Comparison of ENCODE assay signal across 1 cellular context in the genomic region with DNA sequence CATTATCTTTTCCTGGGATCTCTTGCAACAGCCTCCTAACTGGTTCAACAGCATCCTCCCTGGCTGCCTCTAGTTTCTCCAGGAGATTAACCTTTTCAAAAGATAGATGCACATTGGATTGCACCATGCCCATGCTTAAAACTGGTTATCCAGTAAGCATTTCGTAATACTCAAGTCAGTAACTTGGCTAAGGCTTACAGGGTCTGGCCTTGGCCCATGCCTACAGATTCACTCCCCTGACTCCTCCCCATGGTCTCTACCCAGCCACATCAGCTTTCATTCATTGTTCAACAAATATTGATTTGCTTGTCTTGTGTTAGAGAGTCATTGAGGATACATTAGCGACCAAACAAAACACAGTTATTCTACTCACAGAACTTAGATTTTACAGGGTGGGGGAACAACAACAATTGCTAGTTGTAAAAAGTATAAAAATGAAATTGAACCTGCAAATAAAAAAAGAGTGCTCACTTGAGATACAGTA.
TF ChIP-seq lines count a peak whose summit lies in the region.

No MANE protein-coding gene starts in this region.

TF ChIP-seq in GM23338, 12 proteins besides CTCF, POLR2A, EP300 and RAD21 (continued from another document):
- TF ChIP-seq ZNF331 (CRISPR knock-in tag; IDR thresholded peaks at IDR 0.05; ENCODE audit: low read depth) (no peak), ZNF114 (CRISPR knock-in tag; IDR thresholded peaks at IDR 0.05) (no peak), STAT1 (IDR thresholded peaks at IDR 0.05; ENCODE audit: unreplicated experiment) (no peak), POLR2AphosphoS5 (IDR thresholded peaks at IDR 0.05; ENCODE audit: low read depth) (no peak), JUNB (IDR thresholded peaks at IDR 0.05; ENCODE audit: unreplicated experiment) (no peak), EZH2 (IDR thresholded peaks at IDR 0.05; ENCODE audit: low read depth, unreplicated experiment) (no peak)
- TF ChIP-seq, protein P1, sequence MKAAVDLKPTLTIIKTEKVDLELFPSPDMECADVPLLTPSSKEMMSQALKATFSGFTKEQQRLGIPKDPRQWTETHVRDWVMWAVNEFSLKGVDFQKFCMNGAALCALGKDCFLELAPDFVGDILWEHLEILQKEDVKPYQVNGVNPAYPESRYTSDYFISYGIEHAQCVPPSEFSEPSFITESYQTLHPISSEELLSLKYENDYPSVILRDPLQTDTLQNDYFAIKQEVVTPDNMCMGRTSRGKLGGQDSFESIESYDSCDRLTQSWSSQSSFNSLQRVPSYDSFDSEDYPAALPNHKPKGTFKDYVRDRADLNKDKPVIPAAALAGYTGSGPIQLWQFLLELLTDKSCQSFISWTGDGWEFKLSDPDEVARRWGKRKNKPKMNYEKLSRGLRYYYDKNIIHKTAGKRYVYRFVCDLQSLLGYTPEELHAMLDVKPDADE (IDR thresholded peaks at IDR 0.05) = no peak
TF ChIP-seq in GM23338: peak in this region for 0.
